25 cellular contexts compared by ENCODE assay signal in the genomic region with DNA sequence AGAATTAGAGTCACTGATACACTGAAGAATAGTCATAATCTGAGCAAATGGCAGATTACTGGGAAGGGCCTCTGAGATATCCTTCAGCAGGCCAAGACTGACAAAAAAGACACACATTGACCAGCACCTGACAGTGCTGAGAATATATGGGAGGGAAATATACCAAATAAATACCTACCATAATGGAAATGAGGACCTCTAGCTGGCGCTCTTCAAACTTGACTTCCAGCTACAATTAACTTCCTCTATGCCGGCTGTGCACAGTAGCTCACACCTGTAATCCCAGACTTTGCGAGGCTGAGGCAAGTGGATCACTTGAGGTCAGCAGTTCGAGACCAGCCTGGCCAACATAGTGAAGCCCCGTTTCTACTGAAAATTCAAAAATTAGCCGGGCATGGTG.
A peak's percentile ranks its signal among the peaks of the same experiment; 100 is the strongest.
DNase-seq lines count a peak whose midpoint lies in the region; ATAC-seq, FAIRE-seq and TF ChIP-seq lines count a peak whose summit lies in the region.
"Had no signal": no experiment of that assay in that cellular context is flagged by ENCODE, and none has a peak within 500 bp of the region (broad histone marks: within the 10 kb centered on the region; RNA-seq: fewer than 3 reads in every experiment).

No MANE protein-coding gene starts in this region.

- H3K4me1 ChIP-seq in HCT116 (ENCODE audit: control insufficient read depth in 1 of 2, insufficient read depth in 2 of 2, low read length in 2 of 2) (no peaks in the 10 kb centered on the region), OCI-LY7 (ENCODE audit: insufficient read depth, low read length, poor library complexity, severe bottlenecking) (peaks cover 31% of the 10 kb centered on the region), ovary (ENCODE audit: insufficient read depth) (no peaks in the 10 kb centered on the region), GM23248 (ENCODE audit: insufficient read depth) (no peaks in the 10 kb centered on the region)
- H3K4me1 ChIP-seq: A549; BLaER1 treated with 17β-estradiol and CSF1 and Interleukin-3, amounts not matched to agents 10 nM and 100 nM; Caco-2 had no signal

- CTCF ChIA-PET in HCT116 (lab: Charles Lee) = no interaction called here
- CTCF ChIA-PET in OCI-LY7 (lab: Charles Lee; ENCODE audit: unreplicated experiment) = no interaction called here
- CTCF ChIA-PET in WTC11 (lab: Charles Lee) = no interaction called here

- TF ChIP-seq EP300 in ovary (IDR thresholded peaks at IDR 0.05) = no peak

- in situ Hi-C loops in GM23248 (cut with MboI) = no loop called here

- BruUV-seq in HCT116 (replicated peaks; lab: Mats Ljungman, UMichigan) (no TSS peak), OCI-LY7 (replicated peaks; lab: Mats Ljungman, UMichigan) (no TSS peak)

- no peak overlapping the region for H3K4me3 Mint-ChIP-seq in WTC11
- H3K4me3 Mint-ChIP-seq: B cell; CD4-positive, alpha-beta T cell; CD8-positive, alpha-beta T cell had no signal

- H2AFZ ChIP-seq in HCT116 (ENCODE audit: low read depth, low read length, poor library complexity, severe bottlenecking) = no peak overlapping the region
- no peak overlapping the region for H2AFZ ChIP-seq in OCI-LY7 (ENCODE audit: low read length)
- H2AFZ ChIP-seq in GM23248 = no peak overlapping the region

- no peak for TF ChIP-seq CTCF in HCT116 (IDR thresholded peaks at IDR 0.05 in 2 of 3, conservative IDR thresholded peaks at IDR 0.05 in 1 of 3; ENCODE audit: borderline replicate concordance in 1 of 3, insufficient read depth in 1 of 3, low read depth in 2 of 3, low read length in 2 of 3)
- TF ChIP-seq CTCF in LNCaP clone FGC (IDR thresholded peaks at IDR 0.05; ENCODE audit: control insufficient read depth, extremely low read depth, insufficient read depth) = peak; percentile 3; the same call in 1 of the 2 replicates
- TF ChIP-seq CTCF in OCI-LY7 (conservative IDR thresholded peaks at IDR 0.05; ENCODE audit: low read length) = peak; percentile 57; the same call in 1 of the 2 replicates
- TF ChIP-seq CTCF in WTC11 (IDR thresholded peaks at IDR 0.05) = no peak
- no peak for TF ChIP-seq CTCF in ovary (IDR thresholded peaks at IDR 0.05)

- no peaks in the 10 kb centered on the region for H3K36me3 ChIP-seq in HCT116 (ENCODE audit: control insufficient read depth in 1 of 2, insufficient read depth in 2 of 2, low read length in 2 of 2)
- no peaks in the 10 kb centered on the region; the same call in 1 of the 2 replicates for H3K36me3 ChIP-seq in OCI-LY7 (ENCODE audit: insufficient read depth, low read length)
- H3K36me3 ChIP-seq in ovary = no peaks in the 10 kb centered on the region
- no peaks in the 10 kb centered on the region for H3K36me3 ChIP-seq in GM23248 (ENCODE audit: low read depth)
- H3K36me3 ChIP-seq: BLaER1 treated with 17β-estradiol and CSF1 and Interleukin-3, amounts not matched to agents 10 nM and 100 nM had no signal

- no peak overlapping the region for H3K4me2 ChIP-seq in HCT116 (ENCODE audit: low read length)
- no peak overlapping the region for H3K4me2 ChIP-seq in OCI-LY7 (ENCODE audit: low read length)
- no peak overlapping the region for H3K4me2 ChIP-seq in GM23248 (ENCODE audit: unreplicated experiment)
- H3K4me2 ChIP-seq: A549; BLaER1 treated with 17β-estradiol and CSF1 and Interleukin-3, amounts not matched to agents 10 nM and 100 nM had no signal

- H3K4me3 ChIP-seq in HCT116 (replicated peaks in 1 of 2; ENCODE audit: low read depth in 1 of 2, low read length in 2 of 2) (no peak overlapping the region), LNCaP clone FGC (ENCODE audit: low read depth, low read length) (no peak overlapping the region), OCI-LY7 (ENCODE audit: low read depth, low read length, poor library complexity, severe bottlenecking) (no peak overlapping the region), ovary (no peak overlapping the region), GM23248 (no peak overlapping the region)
- H3K4me3 ChIP-seq: A549; BLaER1 treated with 17β-estradiol and CSF1 and Interleukin-3, amounts not matched to agents 10 nM and 100 nM had no signal

- FAIRE-seq in GM12891 (lab: Jason Lieb, UNC) = no peak
- FAIRE-seq: A549, D721Med, G401.6, GM12892, GM18507, GM19239 had no signal

- H3K36me3 Mint-ChIP-seq in WTC11 = no peaks in the 10 kb centered on the region
- H3K36me3 Mint-ChIP-seq: CD8-positive, alpha-beta T cell had no signal

- H3F3A ChIP-seq in GM23248 (ENCODE audit: insufficient read depth) = no peaks in the 10 kb centered on the region

- no peak for DNase-seq in HCT116 (ENCODE audit: low read depth, low spot score)
- DNase-seq in LNCaP clone FGC (ENCODE audit: low read depth) = no peak
- peak; percentile 19 for DNase-seq in OCI-LY7 (ENCODE audit: low spot score)
- DNase-seq in WTC11 (ENCODE audit: low spot score) = no peak
- DNase-seq in GM12891 (ENCODE audit: insufficient read length, low spot score) = no peak
- no peak for DNase-seq in ovary
- no peak for DNase-seq in iPS-NIHi7 (ENCODE audit: extremely low spot score)
- DNase-seq in GM23248 = no peak
- DNase-seq: AML-193; Caco-2; Calu3; CD4-positive, alpha-beta T cell; CD8-positive, alpha-beta T cell; DMS79 treated with DMSO at 0.1 percent for 48 hours; GF-D8 had no signal

- intact Hi-C loops in HCT116 (cut with micrococcal nuclease) = no loop called here
- intact Hi-C loops in OCI-LY7 (cut with micrococcal nuclease; ENCODE audit: unreplicated experiment) = loop anchor here (10.0 kb wide), 1 partner anchor 381 kb away; no protein-coding TSS in a partner anchor
- intact Hi-C loops in ovary (cut with DNase I) = no loop called here

- H3K9ac ChIP-seq in HCT116 (ENCODE audit: low read length) (no peak overlapping the region), GM23248 (no peak overlapping the region)
- H3K9ac ChIP-seq: BLaER1 treated with 17β-estradiol and CSF1 and Interleukin-3, amounts not matched to agents 10 nM and 100 nM had no signal

- ATAC-seq in HCT116 = peak; percentile 40; the same call in 1 of the 2 replicates
- peak; percentile 36; the same call in 1 of the 2 replicates for ATAC-seq in WTC11
- ATAC-seq: A549; CD8-positive, alpha-beta T cell had no signal

- POLR2A ChIA-PET in HCT116 (lab: Charles Lee) (no interaction called here), OCI-LY7 (lab: Charles Lee) (interaction anchor here (0.6 kb wide), 3 partner anchors 266 to 649 kb away, joined by 3 to 5 read pairs (median 3); no protein-coding TSS in a partner anchor), WTC11 (lab: Charles Lee) (no interaction called here)

- RAD21 ChIA-PET in HCT116 (lab: Charles Lee; ENCODE audit: low non-redundant PET in 1 of 2, low total read pairs in 2 of 2, uncharacterized antibody in 2 of 2, unreplicated experiment in 2 of 2) = no interaction called here

- H4K20me1 ChIP-seq in HCT116 (ENCODE audit: insufficient read depth) (no peaks in the 10 kb centered on the region), OCI-LY7 (ENCODE audit: insufficient read depth, low read length) (no peaks in the 10 kb centered on the region), GM23248 (ENCODE audit: insufficient read depth) (no peaks in the 10 kb centered on the region)
- H4K20me1 ChIP-seq: BLaER1 treated with 17β-estradiol and CSF1 and Interleukin-3, amounts not matched to agents 10 nM and 100 nM had no signal

- H3K27ac Mint-ChIP-seq in WTC11 = no peak overlapping the region
- H3K27ac Mint-ChIP-seq: B cell; CD4-positive, alpha-beta T cell; CD8-positive, alpha-beta T cell had no signal

- H3K79me2 ChIP-seq in HCT116 (ENCODE audit: insufficient read depth, low read length) (no peaks in the 10 kb centered on the region), OCI-LY7 (ENCODE audit: insufficient read depth, low read depth, low read length) (no peaks in the 10 kb centered on the region), GM23248 (ENCODE audit: insufficient read depth) (no peaks in the 10 kb centered on the region)

- H3K9me3 Mint-ChIP-seq in WTC11 = peaks cover 5% of the 10 kb centered on the region; the same call in 1 of the 2 replicates
- H3K9me3 Mint-ChIP-seq: CD4-positive, alpha-beta T cell; CD8-positive, alpha-beta T cell had no signal

- no peaks in the 10 kb centered on the region for H3K9me2 ChIP-seq in HCT116 (ENCODE audit: insufficient read depth)
- no peaks in the 10 kb centered on the region for H3K9me2 ChIP-seq in OCI-LY7 (ENCODE audit: insufficient read depth, low read length)
- no peaks in the 10 kb centered on the region for H3K9me2 ChIP-seq in GM23248 (ENCODE audit: insufficient read depth)

- H3K9me3 ChIP-seq in HCT116 (ENCODE audit: control insufficient read depth in 1 of 2, insufficient read depth in 1 of 2, low read depth in 1 of 2, low read length in 2 of 2) (no peaks in the 10 kb centered on the region), OCI-LY7 (ENCODE audit: low read length) (peaks cover 4% of the 10 kb centered on the region; the same call in 1 of the 2 replicates), ovary (no peaks in the 10 kb centered on the region), GM23248 (ENCODE audit: low read depth) (no peaks in the 10 kb centered on the region)
- H3K9me3 ChIP-seq: A549; BLaER1 treated with 17β-estradiol and CSF1 and Interleukin-3, amounts not matched to agents 10 nM and 100 nM; Caco-2 had no signal

- H3K27me3 Mint-ChIP-seq in WTC11 (ENCODE audit: low read depth) = no peaks in the 10 kb centered on the region
- H3K27me3 Mint-ChIP-seq: B cell; CD4-positive, alpha-beta T cell had no signal

- H3K27me3 ChIP-seq in HCT116 (ENCODE audit: insufficient read depth, low read length) = no peaks in the 10 kb centered on the region
- H3K27me3 ChIP-seq in ovary = no peaks in the 10 kb centered on the region
- no peaks in the 10 kb centered on the region for H3K27me3 ChIP-seq in GM23248 (replicated peaks; ENCODE audit: insufficient read depth)
- H3K27me3 ChIP-seq: BLaER1 treated with 17β-estradiol and CSF1 and Interleukin-3, amounts not matched to agents 10 nM and 100 nM had no signal

- H3K27ac ChIP-seq in HCT116 (ENCODE audit: low read depth, low read length) (no peak overlapping the region), OCI-LY7 (ENCODE audit: low read depth, low read length, poor library complexity, severe bottlenecking) (no peak overlapping the region), ovary (no peak overlapping the region), GM23248 (no peak overlapping the region)
- H3K27ac ChIP-seq: 22Rv1; A549; BLaER1 treated with 17β-estradiol and CSF1 and Interleukin-3, amounts not matched to agents 10 nM and 100 nM; C4-2B had no signal

- 84 to 90% (median 87%) methylated on average over 6 of the region's 6 CpGs for WGBS in ovary, 3 donors
- WGBS in GM23248 (ENCODE audit: low coverage in 1 of 2, low lambda C conversion rate in 2 of 2, missing lambda C conversion rate in 2 of 2), 2 experiments = 29 to 30% methylated on average over 6 of the region's 6 CpGs

- no peak for TF ChIP-seq POLR2A in HCT116 (IDR thresholded peaks at IDR 0.05; ENCODE audit: borderline replicate concordance, extremely low read depth, insufficient read depth, insufficient read length)
- TF ChIP-seq POLR2A in GM12891 (IDR thresholded peaks at IDR 0.05; ENCODE audit: low read depth, low read length) = no peak
- TF ChIP-seq POLR2A in ovary (IDR thresholded peaks at IDR 0.05) = no peak

- TF ChIP-seq RAD21 in HCT116 (IDR thresholded peaks at IDR 0.05; ENCODE audit: low read depth) = no peak

- H3K4me1 Mint-ChIP-seq in WTC11 = no peaks in the 10 kb centered on the region

TF ChIP-seq in HCT116, 20 proteins besides CTCF, POLR2A, EP300 and RAD21 (continues in another document):
- no peak for TF ChIP-seq ZFX (IDR thresholded peaks at IDR 0.05)

TF ChIP-seq in WTC11, 78 proteins besides CTCF, POLR2A, EP300 and RAD21 (continues in another document):
- TF ChIP-seq ZNF232 (CRISPR knock-in tag; IDR thresholded peaks at IDR 0.05) = no peak

Comparison
In these comparisons a context has a peak if more than half of its experiments do, and no peak if none do; other contexts are left out.
1. CTCF ChIP-seq: peak in LNCaP clone FGC (single experiment) and OCI-LY7 (single experiment); none in HCT116 (0 of 3), WTC11 (single experiment) and ovary (0 of 3).